Comparison of ENCODE assay signal across 16 cellular contexts in the genomic region with DNA sequence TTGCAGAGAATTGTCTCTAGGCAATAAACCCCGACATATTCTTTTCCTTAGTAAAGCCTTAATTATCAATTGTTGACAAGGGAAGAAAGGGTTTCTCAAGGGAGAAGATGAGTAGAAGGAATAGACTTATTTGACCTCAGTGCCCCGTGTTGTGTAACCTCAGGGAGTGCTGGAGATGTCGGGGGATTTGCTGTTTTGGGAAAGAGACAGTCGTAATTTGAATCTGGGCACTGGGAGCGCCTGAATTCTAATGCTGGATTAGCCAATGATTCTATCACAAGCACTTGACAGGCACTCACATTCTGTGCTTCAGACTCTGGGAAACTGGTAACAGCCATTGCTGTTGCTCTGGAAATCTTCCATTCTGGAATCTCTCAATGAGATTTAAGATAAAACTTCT. TPM values are rescaled to one million over a fixed set of nuclear protein-coding genes. Genes with fewer than 3 reads are reported as not detected.
A peak's percentile ranks its signal among the peaks of the same experiment; 100 is the strongest.
DNase-seq lines count a peak whose midpoint lies in the region; ATAC-seq and TF ChIP-seq lines count a peak whose summit lies in the region.
"Had no signal": no experiment of that assay in that cellular context is flagged by ENCODE, and none has a peak within 500 bp of the region (broad histone marks: within the 10 kb centered on the region; RNA-seq: fewer than 3 reads in every experiment).

No MANE protein-coding gene starts in this region.

- peak in 1 of 2 donors; percentile 35 for TF ChIP-seq POLR2A in gastrocnemius medialis (IDR thresholded peaks at IDR 0.05)

- H3K27ac ChIP-seq in cardiac muscle cell (peak overlapping the region; percentile 31), right atrium auricular region (peak overlapping the region in 1 of 2 donors; percentile 92), gastrocnemius medialis (peak overlapping the region; percentile 82 to 96 (median 87))
- H3K27ac ChIP-seq: BLaER1 treated with 17β-estradiol and CSF1 and Interleukin-3, amounts not matched to agents 10 nM and 100 nM had no signal

- intact Hi-C loops in gastrocnemius medialis (cut with DNase I; ENCODE audit: low total_unique reads), result loop anchor here (2.0 to 5.0 kb wide), 4 partner anchors 15 to 105 kb away; partner anchors contain the start of gene WASL

- in situ Hi-C loops in gastrocnemius medialis (cut with MboI; ENCODE audit: low sequenced_read_pairs in 4 of 4), result no loop called here

- DNase-seq in cardiac muscle cell (ENCODE audit: low read depth in 1 of 2, low spot score in 1 of 2) (no peak), right atrium auricular region (ENCODE audit: low spot score) (no peak), amniotic epithelial cell (ENCODE audit: low read depth) (peak; percentile 36), nephron progenitor cell (no peak), gastrocnemius medialis (peak; percentile 54 to 70), T-helper 1 cell (no peak)
- DNase-seq: 8988T; AML-193; CD4-positive, CD25-positive, alpha-beta regulatory T cell; DMS53; GF-D8; HCEC 1CT; HFFc6 had no signal

- peaks cover 66% of the 10 kb centered on the region for H3K4me1 Mint-ChIP-seq in nephron progenitor cell
- H3K4me1 Mint-ChIP-seq: CD4-positive, CD25-positive, alpha-beta regulatory T cell had no signal

- peaks cover 40% of the 10 kb centered on the region for H3K4me1 ChIP-seq in cardiac muscle cell (ENCODE audit: low read depth)
- H3K4me1 ChIP-seq in right atrium auricular region, result peaks cover 0 to 41% of the 10 kb centered on the region in 2 donors
- peaks cover 72 to 73% of the 10 kb centered on the region in 2 donors for H3K4me1 ChIP-seq in gastrocnemius medialis
- H3K4me1 ChIP-seq: BLaER1 treated with 17β-estradiol and CSF1 and Interleukin-3, amounts not matched to agents 10 nM and 100 nM had no signal

- ATAC-seq in gastrocnemius medialis (peak; percentile 31 to 50), GM18909 (IDR thresholded peaks at IDR 0.05; ENCODE audit: poor library complexity, unreplicated experiment) (no peak)

- H3K27me3 ChIP-seq in cardiac muscle cell, result no peaks in the 10 kb centered on the region
- no peaks in the 10 kb centered on the region for H3K27me3 ChIP-seq in right atrium auricular region
- H3K27me3 ChIP-seq in gastrocnemius medialis, result no peaks in the 10 kb centered on the region
- H3K27me3 ChIP-seq: BLaER1 treated with 17β-estradiol and CSF1 and Interleukin-3, amounts not matched to agents 10 nM and 100 nM had no signal

- no peaks in the 10 kb centered on the region for H3K36me3 ChIP-seq in cardiac muscle cell
- no peaks in the 10 kb centered on the region for H3K36me3 ChIP-seq in right atrium auricular region
- no peaks in the 10 kb centered on the region for H3K36me3 ChIP-seq in gastrocnemius medialis
- H3K36me3 ChIP-seq: BLaER1 treated with 17β-estradiol and CSF1 and Interleukin-3, amounts not matched to agents 10 nM and 100 nM had no signal

- no peak for TF ChIP-seq CTCF in cardiac muscle cell (IDR thresholded peaks at IDR 0.05; ENCODE audit: low read depth, low read length)
- no peak for TF ChIP-seq CTCF in right atrium auricular region (IDR thresholded peaks at IDR 0.05)
- TF ChIP-seq CTCF in nephron progenitor cell (IDR thresholded peaks at IDR 0.05), result no peak
- TF ChIP-seq CTCF in gastrocnemius medialis (IDR thresholded peaks at IDR 0.05 in 4 of 5, conservative IDR thresholded peaks at IDR 0.05 in 1 of 5), result no peak

- no peaks in the 10 kb centered on the region for H3K27me3 Mint-ChIP-seq in nephron progenitor cell (ENCODE audit: low read depth, poor library complexity)

- H3K9me3 Mint-ChIP-seq in nephron progenitor cell, result peaks cover 3% of the 10 kb centered on the region
- H3K9me3 Mint-ChIP-seq: HFFc6 had no signal

- H3K4me3 ChIP-seq in cardiac muscle cell (no peak overlapping the region), right atrium auricular region (no peak overlapping the region), gastrocnemius medialis (peak overlapping the region in 1 of 4 donors; percentile 7)
- H3K4me3 ChIP-seq: BLaER1 treated with 17β-estradiol and CSF1 and Interleukin-3, amounts not matched to agents 10 nM and 100 nM had no signal

- H3K4me3 Mint-ChIP-seq in nephron progenitor cell, result no peak overlapping the region
- H3K4me3 Mint-ChIP-seq: CD4-positive, CD25-positive, alpha-beta regulatory T cell; HFFc6 had no signal

- H3K36me3 Mint-ChIP-seq in nephron progenitor cell (ENCODE audit: low read depth), result no peaks in the 10 kb centered on the region
- H3K36me3 Mint-ChIP-seq: CD4-positive, CD25-positive, alpha-beta regulatory T cell had no signal

- H3K9me3 ChIP-seq in cardiac muscle cell (ENCODE audit: low read depth), result no peaks in the 10 kb centered on the region
- no peaks in the 10 kb centered on the region for H3K9me3 ChIP-seq in right atrium auricular region
- H3K9me3 ChIP-seq in gastrocnemius medialis, result no peaks in the 10 kb centered on the region
- H3K9me3 ChIP-seq: BLaER1 treated with 17β-estradiol and CSF1 and Interleukin-3, amounts not matched to agents 10 nM and 100 nM had no signal

- peak overlapping the region; percentile 9 for H3K27ac Mint-ChIP-seq in nephron progenitor cell
- H3K27ac Mint-ChIP-seq: CD4-positive, CD25-positive, alpha-beta regulatory T cell; HFFc6 had no signal

RNA-seq across cellular contexts. Expression of gene LMOD2, which starts 13.8 kb away (rescaled TPM):
- total RNA-seq in cardiac muscle cell, result 19.7 and 24.3 TPM in 2 replicates
- polyA plus RNA-seq in cardiac muscle cell, result 13.6 and 19.8 TPM in 2 replicates
- total RNA-seq in right atrium auricular region, result 100 to 1,000 TPM; 374 to 493 TPM
- total RNA-seq in gastrocnemius medialis, result 100 to 1,000 TPM; 150 to 518 (median 314) TPM
- total RNA-seq: CD4-positive, CD25-positive, alpha-beta regulatory T cell; H4; HFFc6 had no signal

RNA-seq across cellular contexts. Expression of gene ASB15, which starts 40.3 kb away (rescaled TPM):
- total RNA-seq in cardiac muscle cell (not detected in 2 replicates), right atrium auricular region (10 to 100 TPM; 18.6 to 53.9 TPM), gastrocnemius medialis (10 to 100 TPM in 2 of 4 donors, 1 to 10 TPM in 2; 5.3 to 26.0 (median 10.4) TPM)
- polyA plus RNA-seq in cardiac muscle cell, result not detected in 2 replicates
- total RNA-seq: CD4-positive, CD25-positive, alpha-beta regulatory T cell; H4; HFFc6 had no signal

Comparison
In these comparisons a context has a peak if more than half of its experiments do, and no peak if none do; other contexts are left out.
1. DNase-seq: peak in amniotic epithelial cell (single experiment) and gastrocnemius medialis (2 of 2); none in cardiac muscle cell (0 of 2), right atrium auricular region (single experiment), nephron progenitor cell (single experiment) and T-helper 1 cell (0 of 5).